ENCODE assay signal across 20 cellular contexts in the genomic region with DNA sequence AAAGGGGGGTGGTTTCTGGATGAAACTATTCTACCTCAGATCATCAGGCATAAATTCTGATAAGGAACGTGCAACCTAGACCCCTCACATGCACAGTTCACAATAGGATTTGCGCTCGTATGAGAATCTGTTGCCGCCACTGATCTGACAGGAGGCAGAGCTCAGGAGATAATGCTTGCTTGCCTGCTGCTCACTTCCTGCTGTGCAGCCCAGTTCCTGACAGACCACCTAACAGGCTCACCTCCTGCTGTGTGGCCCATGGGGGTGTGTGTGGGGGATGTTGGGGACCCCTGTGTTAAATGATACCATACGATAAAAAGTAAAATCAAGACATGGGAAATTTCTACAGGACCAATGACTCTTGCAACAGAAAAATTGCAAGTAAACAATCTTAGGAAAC. TPM values are rescaled to one million over a fixed set of nuclear protein-coding genes. Genes with fewer than 3 reads are reported as not detected.
DNase-seq lines count a peak whose midpoint lies in the region; ATAC-seq and TF ChIP-seq lines count a peak whose summit lies in the region.
"Had no signal": no experiment of that assay in that cellular context is flagged by ENCODE, and none has a peak within 500 bp of the region (broad histone marks: within the 10 kb centered on the region; RNA-seq: fewer than 3 reads in every experiment).

No MANE protein-coding gene starts in this region.

- CTCF ChIA-PET in HEK293 (lab: Yijun Ruan, JAX) = interaction anchor here (0.6 kb wide), 1 partner anchor 39 kb away, joined by 3 read pairs; no protein-coding TSS in a partner anchor

- H3K36me3 Mint-ChIP-seq in glutamatergic neuron (ENCODE audit: unreplicated experiment) (no peaks in the 10 kb centered on the region), neural crest cell (ENCODE audit: low read depth) (no peaks in the 10 kb centered on the region), chondrocyte (ENCODE audit: low read depth) (no peaks in the 10 kb centered on the region)
- H3K36me3 Mint-ChIP-seq: activated naive CD4-positive, alpha-beta T cell treated with anti-CD3 and anti-CD28 coated beads, Interleukin-2, amount 50 U/mL, for 72 hours; memory B cell had no signal

- no peak overlapping the region for H3K4me3 ChIP-seq in HEK293 (ENCODE audit: low read depth, low read length)
- H3K4me3 ChIP-seq: ovary, spleen, tibial artery had no signal

- H3K27ac Mint-ChIP-seq in glutamatergic neuron (ENCODE audit: unreplicated experiment) = peak overlapping the region; percentile 73
- H3K27ac Mint-ChIP-seq in neural crest cell (ENCODE audit: unreplicated experiment) = no peak overlapping the region
- H3K27ac Mint-ChIP-seq in chondrocyte (ENCODE audit: unreplicated experiment) = no peak overlapping the region
- H3K27ac Mint-ChIP-seq: activated naive CD4-positive, alpha-beta T cell treated with anti-CD3 and anti-CD28 coated beads, Interleukin-2, amount 50 U/mL, for 72 hours; activated T-cell treated with anti-CD3 and anti-CD28 coated beads, Interleukin-2, amount 50 U/mL, for 24 hours; IgD-negative memory B cell; memory B cell had no signal

- H3K9me3 Mint-ChIP-seq in glutamatergic neuron (ENCODE audit: unreplicated experiment) (peaks cover 1% of the 10 kb centered on the region), neural crest cell (no peaks in the 10 kb centered on the region), chondrocyte (ENCODE audit: low read depth) (no peaks in the 10 kb centered on the region)
- H3K9me3 Mint-ChIP-seq: activated naive CD4-positive, alpha-beta T cell treated with anti-CD3 and anti-CD28 coated beads, Interleukin-2, amount 50 U/mL, for 72 hours; activated T-cell treated with anti-CD3 and anti-CD28 coated beads, Interleukin-2, amount 50 U/mL, for 24 hours; IgD-negative memory B cell; memory B cell had no signal

- no peaks in the 10 kb centered on the region for H3K36me3 ChIP-seq in HEK293 (ENCODE audit: control insufficient read depth in 2 of 2, insufficient read depth in 1 of 2, low read length in 2 of 2)
- H3K36me3 ChIP-seq: ovary, spleen, tibial artery had no signal

- POLR2A ChIA-PET in HEK293 (lab: Yijun Ruan, JAX) = no interaction called here

- peaks cover 17% of the 10 kb centered on the region for H3K4me1 Mint-ChIP-seq in glutamatergic neuron (ENCODE audit: low read depth, unreplicated experiment)
- peaks cover 19% of the 10 kb centered on the region for H3K4me1 Mint-ChIP-seq in neural crest cell
- H3K4me1 Mint-ChIP-seq in chondrocyte (ENCODE audit: low read depth) = peaks cover 9% of the 10 kb centered on the region
- H3K4me1 Mint-ChIP-seq: memory B cell had no signal

- TF ChIP-seq CTCF in HEK293 (tag by site-specific recombination; IDR thresholded peaks at IDR 0.05) (no peak), glutamatergic neuron (IDR thresholded peaks at IDR 0.05; ENCODE audit: partially characterized antibody, unreplicated experiment) (no peak), neural crest cell (conservative IDR thresholded peaks at IDR 0.05) (no peak), GM10266 (IDR thresholded peaks at IDR 0.05; ENCODE audit: control insufficient read depth, insufficient read depth, low read depth, missing control alignments) (no peak), chondrocyte (IDR thresholded peaks at IDR 0.05) (no peak)

- H3K4me3 Mint-ChIP-seq in glutamatergic neuron (ENCODE audit: unreplicated experiment) (peak overlapping the region; percentile 89), neural crest cell (peak overlapping the region; percentile 64), chondrocyte (ENCODE audit: unreplicated experiment) (no peak overlapping the region)
- H3K4me3 Mint-ChIP-seq: activated T-cell treated with anti-CD3 and anti-CD28 coated beads, Interleukin-2, amount 50 U/mL, for 24 hours; IgD-negative memory B cell; memory B cell had no signal

- no peaks in the 10 kb centered on the region for H3K27me3 Mint-ChIP-seq in glutamatergic neuron (ENCODE audit: unreplicated experiment)
- H3K27me3 Mint-ChIP-seq in neural crest cell (ENCODE audit: low read depth) = peaks cover 35% of the 10 kb centered on the region
- H3K27me3 Mint-ChIP-seq in chondrocyte (ENCODE audit: low read depth) = no peaks in the 10 kb centered on the region
- H3K27me3 Mint-ChIP-seq: memory B cell had no signal

- no peaks in the 10 kb centered on the region for H3K9me3 ChIP-seq in HEK293 (ENCODE audit: control insufficient read depth, insufficient read depth, low read depth, low read length)
- H3K9me3 ChIP-seq: ovary, spleen, tibial artery had no signal

- ATAC-seq in HG02571 (IDR thresholded peaks at IDR 0.05; ENCODE audit: unreplicated experiment) = no peak
- ATAC-seq: activated naive CD4-positive, alpha-beta T cell treated with anti-CD3 and anti-CD28 coated beads, Interleukin-2, amount 50 U/mL, for 72 hours had no signal

- H3K4me1 ChIP-seq in HEK293 (ENCODE audit: control insufficient read depth, insufficient read depth, low read length) = peaks cover 5% of the 10 kb centered on the region

- no peak overlapping the region for H3K27ac ChIP-seq in HEK293 (ENCODE audit: extremely low read depth, low read depth, low read length)
- H3K27ac ChIP-seq: ovary, spleen, tibial artery had no signal

- DNase-seq in SK-N-DZ (ENCODE audit: low spot score) = peak; percentile 21
- peak; percentile 17 for DNase-seq in glutamatergic neuron
- no peak for DNase-seq in neural crest cell (ENCODE audit: low read depth, low spot score)
- no peak for DNase-seq in GM10266 (ENCODE audit: extremely low spot score)
- no peak for DNase-seq in NOMO-1 treated with DMSO at 0.1 percent for 48 hours (lab: John Stamatoyannopoulos, UW; ENCODE audit: unreplicated experiment)
- DNase-seq in chondrocyte (ENCODE audit: low spot score) = no peak
- DNase-seq: activated T-cell treated with anti-CD3 and anti-CD28 coated beads, Interleukin-2, amount 50 U/mL, for 24 hours; effector memory CD4-positive, alpha-beta T cell; HCEC 1CT; NCI-H1048; NCI-H526; ovary; spleen; tibial artery had no signal

TF ChIP-seq in HEK293, 187 proteins besides CTCF, POLR2A, EP300 and RAD21:
- TF ChIP-seq ZNF335 (tag by site-specific recombination; conservative IDR thresholded peaks at IDR 0.05) = no peak
- peak; percentile 57 for TF ChIP-seq ZIC2 (tag by site-specific recombination; IDR thresholded peaks at IDR 0.05)

RNA-seq across cellular contexts. Expression of a gene that starts 24.0 kb away (rescaled TPM):
- not detected in 2 replicates for polyA plus RNA-seq in SK-N-DZ (2014; cell fraction: cytosol; rRNA removed)
- polyA plus RNA-seq in SK-N-DZ (2014; cell fraction: nucleus; rRNA removed) = not detected in 2 replicates
- total RNA-seq in glutamatergic neuron (ENCODE audit: unreplicated experiment) (not detected), neural crest cell (0.09 and 0.42 TPM in 2 replicates), chondrocyte (not detected in 3 replicates)
- total RNA-seq: activated naive CD4-positive, alpha-beta T cell treated with anti-CD3 and anti-CD28 coated beads, Interleukin-2, amount 50 U/mL, for 72 hours had no signal
- polyA plus RNA-seq: BJ had no signal

Comparison
In these comparisons a context has a peak if more than half of its experiments do, and no peak if none do; other contexts are left out.
1. DNase-seq: peak in SK-N-DZ (single experiment) and glutamatergic neuron (single experiment); none in neural crest cell (single experiment), GM10266 (single experiment), NOMO-1 treated with DMSO at 0.1 percent for 48 hours (single experiment) and chondrocyte (single experiment).